Comparison of ENCODE assay signal across 8 cellular contexts in the genomic region with DNA sequence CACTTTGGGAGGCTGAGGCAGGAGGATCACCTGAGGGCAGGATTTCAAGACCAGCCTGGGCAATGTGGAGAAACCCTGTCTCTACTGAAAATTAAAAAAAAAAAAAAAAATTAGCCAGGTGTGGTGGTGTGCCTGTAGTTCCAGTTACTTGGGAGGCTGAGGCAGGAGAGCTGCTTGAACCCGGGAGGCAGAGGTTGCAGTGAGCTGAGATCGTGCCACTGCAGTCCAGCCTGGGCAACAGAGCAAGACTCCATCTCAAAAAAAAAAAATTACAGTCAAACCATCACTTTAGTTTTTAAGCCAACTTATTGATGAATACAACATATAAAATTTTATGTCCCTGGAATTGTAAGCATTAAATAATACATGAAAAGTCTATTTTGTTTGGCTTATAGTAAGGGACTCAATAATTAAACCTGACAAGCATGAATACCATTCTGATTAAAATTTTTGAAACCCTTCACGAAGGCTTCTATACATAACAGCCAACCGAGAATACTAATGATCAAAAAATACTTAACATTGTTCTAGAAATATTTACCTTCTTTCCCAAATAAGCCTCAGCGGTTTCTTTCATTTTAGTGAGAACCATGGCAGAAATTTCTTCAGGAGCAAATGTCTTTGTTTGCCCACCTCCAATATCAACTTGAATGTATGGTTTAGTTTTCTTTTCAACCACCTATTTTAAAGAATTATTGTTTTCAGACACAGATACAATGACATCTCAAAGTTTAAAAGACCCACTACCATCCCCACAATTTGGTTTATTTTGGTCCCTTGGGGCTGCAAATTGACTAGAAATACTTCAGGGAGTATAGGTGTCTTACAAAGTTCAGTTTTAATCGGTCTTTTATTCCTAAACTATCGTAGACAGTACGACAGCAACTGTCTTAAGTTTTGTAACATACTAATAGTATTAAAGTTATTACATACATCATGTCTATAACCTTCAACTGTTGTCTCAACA. TPM values are rescaled to one million over a fixed set of nuclear protein-coding genes. Genes with fewer than 3 reads are reported as not detected.
DNase-seq lines count a peak whose midpoint lies in the region; ATAC-seq and TF ChIP-seq lines count a peak whose summit lies in the region.

No MANE protein-coding gene starts in this region.

- DNase-seq in WERI-Rb-1 (no peak), foreskin keratinocyte (no peak), gastrocnemius medialis (no peak), COLO668 (lab: John Stamatoyannopoulos, UW; ENCODE audit: unreplicated experiment) (no peak), G401 (ENCODE audit: low spot score) (no peak), NCI-H526 treated with DMSO at 0.1 percent for 48 hours (lab: John Stamatoyannopoulos, UW) (no peak)
- no peak for DNase-seq in stimulated activated CD4-positive, alpha-beta T cell treated with anti-CD3 and anti-CD28 coated beads, Interleukin-12 subunit alpha, Interleukin-12 subunit beta, amount 100 ng/mL, for 4 hours

- peak overlapping the region; percentile 91 for H3K27ac ChIP-seq in WERI-Rb-1
- H3K27ac ChIP-seq in foreskin keratinocyte: peak overlapping the region; percentile 58
- H3K27ac ChIP-seq in gastrocnemius medialis: peak overlapping the region; percentile 91 to 99 (median 96)

- no peaks in the 10 kb centered on the region for H3K9me3 ChIP-seq in WERI-Rb-1 (ENCODE audit: severe bottlenecking)
- no peaks in the 10 kb centered on the region for H3K9me3 ChIP-seq in gastrocnemius medialis

- intact Hi-C loops in gastrocnemius medialis (cut with DNase I; ENCODE audit: low total_unique reads): loop anchor here (5.0 to 10.0 kb wide), 4 partner anchors 53 to 465 kb away; a partner anchor contains a TSS

- ATAC-seq in foreskin keratinocyte (no peak), gastrocnemius medialis (no peak)

- TF ChIP-seq CTCF in GM12875 (IDR thresholded peaks at IDR 0.05; ENCODE audit: borderline replicate concordance, insufficient read depth, low read depth, low read length): no peak
- TF ChIP-seq CTCF in WERI-Rb-1 (IDR thresholded peaks at IDR 0.05; ENCODE audit: low read depth, low read length): no peak
- no peak for TF ChIP-seq CTCF in foreskin keratinocyte (conservative IDR thresholded peaks at IDR 0.05)
- TF ChIP-seq CTCF in gastrocnemius medialis (IDR thresholded peaks at IDR 0.05 in 4 of 5, conservative IDR thresholded peaks at IDR 0.05 in 1 of 5): no peak

- H3K4me1 ChIP-seq in foreskin keratinocyte (peaks cover 8% of the 10 kb centered on the region), gastrocnemius medialis (peaks cover 55 to 60% of the 10 kb centered on the region in 2 donors)

- H3K4me3 ChIP-seq in GM12875 (ENCODE audit: low read depth, low read length) (peak overlapping the region; percentile 100), WERI-Rb-1 (ENCODE audit: low read depth, low read length) (peak overlapping the region; percentile 87), gastrocnemius medialis (peak overlapping the region; percentile 88 to 98 (median 92))

- TF ChIP-seq POLR2A in gastrocnemius medialis (IDR thresholded peaks at IDR 0.05): no peak

- H3K27me3 ChIP-seq in WERI-Rb-1 (ENCODE audit: insufficient read depth, low read depth, severe bottlenecking) (no peaks in the 10 kb centered on the region), foreskin keratinocyte (no peaks in the 10 kb centered on the region), gastrocnemius medialis (no peaks in the 10 kb centered on the region)

- H3K36me3 ChIP-seq in WERI-Rb-1 (peaks cover 62% of the 10 kb centered on the region), gastrocnemius medialis (peaks cover 5 to 52% of the 10 kb centered on the region in 2 donors)

- in situ Hi-C loops in gastrocnemius medialis (cut with MboI; ENCODE audit: low sequenced_read_pairs in 4 of 4) (no loop called here), G401 (cut with HindIII; ENCODE audit: low sequenced_read_pairs) (no loop called here)

RNA-seq across cellular contexts. Expression of a gene that starts 1.2 kb away (rescaled TPM):
- total RNA-seq in foreskin keratinocyte (315 and 402 TPM in 2 replicates), gastrocnemius medialis (10 to 100 TPM; 39.9 to 69.3 (median 46.0) TPM)
- 333 and 386 TPM in 2 replicates for polyA plus RNA-seq in foreskin keratinocyte
- total RNA-seq in G401 (2014; rRNA removed; shearing (Covaris generic)): 86.5 and 145 TPM in 2 replicates

RNA-seq across cellular contexts. Expression of a gene that starts 21.7 kb away (rescaled TPM):
- total RNA-seq in foreskin keratinocyte (45.3 and 47.2 TPM in 2 replicates), gastrocnemius medialis (10 to 100 TPM; 46.9 to 66.8 (median 53.6) TPM)
- 4.7 and 5.9 TPM in 2 replicates for polyA plus RNA-seq in foreskin keratinocyte
- total RNA-seq in G401 (2014; rRNA removed; shearing (Covaris generic)): 29.5 and 37.4 TPM in 2 replicates

RNA-seq across cellular contexts. Expression of a gene that starts 39.6 kb away (rescaled TPM):
- total RNA-seq in foreskin keratinocyte (30.4 and 33.2 TPM in 2 replicates), gastrocnemius medialis (10 to 100 TPM in 3 of 4 donors, 1 to 10 TPM in 1; 8.7 to 15.0 (median 13.4) TPM)
- polyA plus RNA-seq in foreskin keratinocyte: 31.6 and 33.5 TPM in 2 replicates
- total RNA-seq in G401 (2014; rRNA removed; shearing (Covaris generic)): 59.2 and 64.2 TPM in 2 replicates

RNA-seq across cellular contexts. Expression of a gene that starts 50.3 kb away (rescaled TPM):
- total RNA-seq in foreskin keratinocyte (30.0 and 30.1 TPM in 2 replicates), gastrocnemius medialis (10 to 100 TPM; 49.4 to 80.6 (median 73.6) TPM)
- 18.8 and 21.7 TPM in 2 replicates for polyA plus RNA-seq in foreskin keratinocyte
- total RNA-seq in G401 (2014; rRNA removed; shearing (Covaris generic)): 32.2 and 58.9 TPM in 2 replicates
